Comparison of ENCODE assay signal across 1 cellular context in genomic region chr17:80640379-80641071, GRCh38.
A peak's percentile ranks its signal among the peaks of the same experiment; 100 is the strongest.
TF ChIP-seq lines count a peak whose summit lies in the region.

No MANE protein-coding gene starts in this region.

TF ChIP-seq in HepG2, 621 proteins besides CTCF, POLR2A, EP300 and RAD21 (continued from another document and continues in another):
- TF ChIP-seq ZBTB33 (CRISPR knock-in tag; IDR thresholded peaks at IDR 0.05) (peak; percentile 96), ATF1 (CRISPR knock-in tag; IDR thresholded peaks at IDR 0.05) (no peak), ZMYM4 (CRISPR knock-in tag; IDR thresholded peaks at IDR 0.05) (peak; percentile 22; the same call in 1 of the 2 replicates), ARID4A (CRISPR knock-in tag; IDR thresholded peaks at IDR 0.05; ENCODE audit: borderline replicate concordance) (no peak), SALL1 (CRISPR knock-in tag; IDR thresholded peaks at IDR 0.05) (no peak), RXRB (CRISPR knock-in tag; IDR thresholded peaks at IDR 0.05; ENCODE audit: borderline replicate concordance) (no peak), CEBPZ (IDR thresholded peaks at IDR 0.05; ENCODE audit: low read length) (no peak), GLI4 (CRISPR knock-in tag; IDR thresholded peaks at IDR 0.05; ENCODE audit: borderline replicate concordance) (no peak), CERS6 (CRISPR knock-in tag; IDR thresholded peaks at IDR 0.05) (no peak), CREB3 (CRISPR knock-in tag; IDR thresholded peaks at IDR 0.05) (no peak), JUNB (CRISPR knock-in tag; IDR thresholded peaks at IDR 0.05; ENCODE audit: borderline replicate concordance) (no peak), ZNF691 (CRISPR knock-in tag; IDR thresholded peaks at IDR 0.05; ENCODE audit: borderline replicate concordance, low read depth) (no peak), NFAT5 (CRISPR knock-in tag; IDR thresholded peaks at IDR 0.05) (no peak), ATM (IDR thresholded peaks at IDR 0.05; ENCODE audit: borderline replicate concordance) (no peak), ADNP (CRISPR knock-in tag; IDR thresholded peaks at IDR 0.05) (no peak), ZNF280B (CRISPR knock-in tag; IDR thresholded peaks at IDR 0.05; ENCODE audit: borderline replicate concordance) (peak; percentile 49; the same call in 1 of the 2 replicates), RARG (CRISPR knock-in tag; IDR thresholded peaks at IDR 0.05; ENCODE audit: low read depth) (no peak), PITX1 (CRISPR knock-in tag; IDR thresholded peaks at IDR 0.05) (no peak), ZBTB38 (CRISPR knock-in tag; IDR thresholded peaks at IDR 0.05) (peak; percentile 95), TFE3 (CRISPR knock-in tag; IDR thresholded peaks at IDR 0.05) (no peak), EEA1 (CRISPR knock-in tag; IDR thresholded peaks at IDR 0.05; ENCODE audit: borderline replicate concordance) (no peak), MBD4 (IDR thresholded peaks at IDR 0.05; ENCODE audit: borderline replicate concordance, low read length) (no peak), ISX (CRISPR knock-in tag; conservative IDR thresholded peaks at IDR 0.05) (no peak), ZNF225 (CRISPR knock-in tag; IDR thresholded peaks at IDR 0.05) (0 out of 2 replicates have a peak, but pooled peaks have one; percentile 30), ZBTB4 (CRISPR knock-in tag; IDR thresholded peaks at IDR 0.05; ENCODE audit: borderline replicate concordance) (peak; percentile 45; the same call in 1 of the 2 replicates), ETV6 (CRISPR knock-in tag; conservative IDR thresholded peaks at IDR 0.05) (no peak)
